29 cellular contexts compared by ENCODE assay signal in the genomic region with DNA sequence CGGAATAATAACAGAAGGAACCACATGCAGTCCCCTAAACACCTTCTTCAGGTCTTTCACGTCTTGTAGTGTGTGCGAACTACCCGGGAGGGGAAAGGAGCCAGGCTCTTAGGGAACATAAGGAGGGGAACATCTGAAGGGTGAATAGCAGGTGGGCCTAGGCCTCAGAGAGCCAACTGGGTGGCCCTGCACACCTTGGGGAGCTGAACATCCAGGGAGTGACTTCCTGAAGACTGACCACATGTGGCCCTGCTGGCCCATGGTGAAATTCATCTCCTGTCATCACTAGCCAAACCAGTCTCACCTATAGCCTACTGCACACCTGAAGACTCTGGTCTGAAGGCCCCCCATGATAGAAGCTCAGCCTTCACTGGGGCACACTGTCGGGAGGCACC. TPM values are rescaled to one million over a fixed set of nuclear protein-coding genes. Genes with fewer than 3 reads are reported as not detected.
DNase-seq lines count a peak whose midpoint lies in the region; ATAC-seq and TF ChIP-seq lines count a peak whose summit lies in the region.
"Had no signal": no experiment of that assay in that cellular context is flagged by ENCODE, and none has a peak within 500 bp of the region (broad histone marks: within the 10 kb centered on the region; RNA-seq: fewer than 3 reads in every experiment).

No MANE protein-coding gene starts in this region.

- H3K4me3 Mint-ChIP-seq in neural crest cell: no peak overlapping the region
- H3K4me3 Mint-ChIP-seq: activated CD8-positive, alpha-beta memory T cell treated with anti-CD3 and anti-CD28 coated beads, Interleukin-2, amount 10 ng/mL, durations not matched to agents 7 days and 5 days; activated naive CD4-positive, alpha-beta T cell treated with anti-CD3 and anti-CD28 coated beads, Interleukin-2, amount 50 U/mL, for 24 hours; CD4-positive, alpha-beta memory T cell; naive thymus-derived CD4-positive, alpha-beta T cell; stimulated activated naive B cell treated with anti-CD40 and anti-IgM and Interleukin-4, amounts not matched to agents 10 μg/mL and 1 μg/mL and 100 μg/mL, for 72 hours had no signal

- H3K4me3 ChIP-seq in transverse colon: no peak overlapping the region

- no peak for TF ChIP-seq CTCF in neural crest cell (conservative IDR thresholded peaks at IDR 0.05)
- TF ChIP-seq CTCF in transverse colon (IDR thresholded peaks at IDR 0.05): no peak

- no peaks in the 10 kb centered on the region for H3K36me3 Mint-ChIP-seq in neural crest cell (ENCODE audit: low read depth)
- H3K36me3 Mint-ChIP-seq: activated CD8-positive, alpha-beta memory T cell treated with anti-CD3 and anti-CD28 coated beads, Interleukin-2, amount 10 ng/mL, durations not matched to agents 7 days and 5 days; activated naive CD4-positive, alpha-beta T cell treated with anti-CD3 and anti-CD28 coated beads, Interleukin-2, amount 50 U/mL, for 24 hours; CD4-positive, alpha-beta memory T cell; naive thymus-derived CD4-positive, alpha-beta T cell; stimulated activated naive B cell treated with anti-CD40 and anti-IgM and Interleukin-4, amounts not matched to agents 10 μg/mL and 1 μg/mL and 100 μg/mL, for 72 hours had no signal

- intact Hi-C loops in transverse colon (cut with DNase I; ENCODE audit: low total_unique reads): no loop called here

- H3K27me3 ChIP-seq in transverse colon: no peaks in the 10 kb centered on the region

- peak; percentile 31 for DNase-seq in activated effector memory CD4-positive, alpha-beta T cell treated with anti-CD3 and anti-CD28 coated beads, Interleukin-2, amount 50 U/mL, for 16 hours
- DNase-seq in activated effector memory CD4-positive, alpha-beta T cell treated with Interleukin-2 at 50 U/mL for 16 hours: no peak
- DNase-seq in neural crest cell (ENCODE audit: low read depth, low spot score) (no peak), transverse colon (peak; percentile 3), SKM-1 (lab: John Stamatoyannopoulos, UW; ENCODE audit: unreplicated experiment) (no peak)
- DNase-seq in activated naive CD4-positive, alpha-beta T cell treated with anti-CD3 and anti-CD28 coated beads, Interleukin-2, amount 50 U/mL, for 16 hours: no peak
- DNase-seq: activated CD4-positive, alpha-beta T cell treated with anti-CD3 and anti-CD28 coated beads, Interleukin-2, amount 50 U/mL, for 1 hour; activated CD8-positive, alpha-beta memory T cell treated with anti-CD3 and anti-CD28 coated beads, Interleukin-2, amount 10 ng/mL, durations not matched to agents 7 days and 5 days; amniotic stem cell; CD4-positive, alpha-beta memory T cell; effector CD4-positive, alpha-beta T cell; KG1; left ventricle myocardium superior; naive thymus-derived CD4-positive, alpha-beta T cell; NCI-H1092 treated with DMSO at 0.1 percent for 48 hours; NCI-H187; stimulated activated naive B cell treated with anti-CD40 and anti-IgM and Interleukin-4, amounts not matched to agents 10 μg/mL and 1 μg/mL and 100 μg/mL, for 72 hours; T1000; WERI-Rb-1 had no signal

- peaks cover 3% of the 10 kb centered on the region for H3K9me3 Mint-ChIP-seq in neural crest cell
- H3K9me3 Mint-ChIP-seq: activated naive CD4-positive, alpha-beta T cell treated with anti-CD3 and anti-CD28 coated beads, Interleukin-2, amount 50 U/mL, for 24 hours; CD4-positive, alpha-beta memory T cell; naive thymus-derived CD4-positive, alpha-beta T cell; stimulated activated naive B cell treated with anti-CD40 and anti-IgM and Interleukin-4, amounts not matched to agents 10 μg/mL and 1 μg/mL and 100 μg/mL, for 72 hours had no signal

- no peaks in the 10 kb centered on the region for H3K9me3 ChIP-seq in transverse colon

- in situ Hi-C loops in transverse colon (cut with MboI; ENCODE audit: low pct_ligation_motif_present in 1 of 4, low pct_unique_long_range_greater_than_20kb in 1 of 4, low sequenced_read_pairs in 3 of 4): no loop called here

- no peak for TF ChIP-seq POLR2A in transverse colon (IDR thresholded peaks at IDR 0.05)

- peaks cover 0 to 9% (median 0%) of the 10 kb centered on the region in 4 donors for H3K4me1 ChIP-seq in transverse colon

- peak overlapping the region; percentile 62 for H3K27ac Mint-ChIP-seq in neural crest cell (ENCODE audit: unreplicated experiment)
- H3K27ac Mint-ChIP-seq: activated CD8-positive, alpha-beta memory T cell treated with anti-CD3 and anti-CD28 coated beads, Interleukin-2, amount 10 ng/mL, durations not matched to agents 7 days and 5 days; activated naive CD4-positive, alpha-beta T cell treated with anti-CD3 and anti-CD28 coated beads, Interleukin-2, amount 50 U/mL, for 24 hours; naive thymus-derived CD4-positive, alpha-beta T cell; stimulated activated naive B cell treated with anti-CD40 and anti-IgM and Interleukin-4, amounts not matched to agents 10 μg/mL and 1 μg/mL and 100 μg/mL, for 72 hours had no signal

- peaks cover 6% of the 10 kb centered on the region for H3K4me1 Mint-ChIP-seq in neural crest cell
- H3K4me1 Mint-ChIP-seq: activated CD8-positive, alpha-beta memory T cell treated with anti-CD3 and anti-CD28 coated beads, Interleukin-2, amount 10 ng/mL, durations not matched to agents 7 days and 5 days; activated naive CD4-positive, alpha-beta T cell treated with anti-CD3 and anti-CD28 coated beads, Interleukin-2, amount 50 U/mL, for 24 hours; CD4-positive, alpha-beta memory T cell; stimulated activated naive B cell treated with anti-CD40 and anti-IgM and Interleukin-4, amounts not matched to agents 10 μg/mL and 1 μg/mL and 100 μg/mL, for 72 hours had no signal

- no peaks in the 10 kb centered on the region for H3K36me3 ChIP-seq in transverse colon
- H3K36me3 ChIP-seq: WERI-Rb-1 had no signal

- 92 to 93% methylated on average over 4 to 5 of the region's 5 CpGs for WGBS in transverse colon (ENCODE audit: low coverage in 1 of 2), 2 donors

- H3K27me3 Mint-ChIP-seq in neural crest cell (ENCODE audit: low read depth): no peaks in the 10 kb centered on the region
- H3K27me3 Mint-ChIP-seq: activated naive CD4-positive, alpha-beta T cell treated with anti-CD3 and anti-CD28 coated beads, Interleukin-2, amount 50 U/mL, for 24 hours; CD4-positive, alpha-beta memory T cell had no signal

- peak overlapping the region in 2 of 4 donors; percentile 38 to 43 for H3K27ac ChIP-seq in transverse colon
- H3K27ac ChIP-seq: WERI-Rb-1 had no signal

- no peak for TF ChIP-seq EP300 in transverse colon (IDR thresholded peaks at IDR 0.05; ENCODE audit: low read depth)

- ATAC-seq in esophagus mucosa (peak; percentile 5), HG02623 (IDR thresholded peaks at IDR 0.05; ENCODE audit: unreplicated experiment) (no peak)
- ATAC-seq: activated CD8-positive, alpha-beta memory T cell treated with anti-CD3 and anti-CD28 coated beads, Interleukin-2, amount 10 ng/mL, durations not matched to agents 7 days and 5 days; naive thymus-derived CD4-positive, alpha-beta T cell; stimulated activated naive B cell treated with anti-CD40 and anti-IgM and Interleukin-4, amounts not matched to agents 10 μg/mL and 1 μg/mL and 100 μg/mL, for 72 hours had no signal

RNA-seq across cellular contexts. Expression of gene CALML3, which starts 5.6 kb away (rescaled TPM):
- 501 TPM for total RNA-seq in esophagus mucosa
- not detected in 2 replicates for total RNA-seq in neural crest cell
- total RNA-seq in transverse colon: not detected
- total RNA-seq: A673; activated CD8-positive, alpha-beta memory T cell treated with anti-CD3 and anti-CD28 coated beads, Interleukin-2, amount 10 ng/mL, durations not matched to agents 7 days and 5 days; CD4-positive, alpha-beta memory T cell; H1; left ventricle myocardium superior; naive thymus-derived CD4-positive, alpha-beta T cell; NCI-H460; omental fat pad; RPMI7951; temporal lobe had no signal

RNA-seq across cellular contexts. Expression of gene CALML5, which starts 31.0 kb away (rescaled TPM):
- total RNA-seq in esophagus mucosa (16.6 TPM), neural crest cell (not detected in 2 replicates), transverse colon (not detected)
- total RNA-seq: A673; activated CD8-positive, alpha-beta memory T cell treated with anti-CD3 and anti-CD28 coated beads, Interleukin-2, amount 10 ng/mL, durations not matched to agents 7 days and 5 days; CD4-positive, alpha-beta memory T cell; H1; left ventricle myocardium superior; MCF 10A; naive thymus-derived CD4-positive, alpha-beta T cell; NCI-H460; omental fat pad; RPMI7951; temporal lobe had no signal

Comparison
In these comparisons a context has a peak if more than half of its experiments do, and no peak if none do; other contexts are left out.
1. DNase-seq: peak in activated effector memory CD4-positive, alpha-beta T cell treated with anti-CD3 and anti-CD28 coated beads, Interleukin-2, amount 50 U/mL, for 16 hours (single experiment) and transverse colon (single experiment); none in activated effector memory CD4-positive, alpha-beta T cell treated with Interleukin-2 at 50 U/mL for 16 hours (single experiment), neural crest cell (single experiment), activated naive CD4-positive, alpha-beta T cell treated with anti-CD3 and anti-CD28 coated beads, Interleukin-2, amount 50 U/mL, for 16 hours (single experiment) and SKM-1 (single experiment).
2. RNA of gene CALML3, which starts 5.6 kb away (total RNA-seq): 501 TPM in esophagus mucosa (single experiment); not detected in neural crest cell and not detected in transverse colon; every median in the first group is over 100 times any median in the second.
3. RNA of gene CALML5, which starts 31.0 kb away (total RNA-seq): 16.6 TPM in esophagus mucosa (single experiment); not detected in neural crest cell and not detected in transverse colon; every median in the first group is over 10 times any median in the second.